In genomic region chr17:67441052-67441738, GRCh38 we compare ENCODE assay signal across 8 cellular contexts.
DNase-seq lines count a peak whose midpoint lies in the region; ATAC-seq, FAIRE-seq and TF ChIP-seq lines count a peak whose summit lies in the region.

No MANE protein-coding gene starts in this region.

- peak; percentile 92 for FAIRE-seq in GM12892 (lab: Jason Lieb, UNC)

- ATAC-seq in HG02938 (IDR thresholded peaks at IDR 0.05; ENCODE audit: unreplicated experiment) (no peak), HG02763 (IDR thresholded peaks at IDR 0.05; ENCODE audit: unreplicated experiment) (no peak)

- DNase-seq in GM12892 (ENCODE audit: insufficient read length) = no peak
- peak; percentile 77 for DNase-seq in RPMI7951 (ENCODE audit: low read depth)
- peak; percentile 88 for DNase-seq in activated effector memory CD4-positive, alpha-beta T cell treated with anti-CD3 and anti-CD28 coated beads, Interleukin-2, amount 50 U/mL, for 16 hours
- DNase-seq in iris pigment epithelial cell (ENCODE audit: low read depth) = peak; percentile 66
- peak; percentile 83 for DNase-seq in stimulated activated CD4-positive, alpha-beta T cell treated with anti-CD3 and anti-CD28 coated beads, Interleukin-1b, Interleukin-23, amount 100 ng/mL, for 48 hours
- DNase-seq in NCI-H1105 (lab: John Stamatoyannopoulos, UW) = no peak

- no peak for TF ChIP-seq POLR2A in GM12892 (IDR thresholded peaks at IDR 0.05; ENCODE audit: low read depth, low read length)

Comparison
In these comparisons a context has a peak if more than half of its experiments do, and no peak if none do; other contexts are left out.
1. DNase-seq: peak in RPMI7951 (single experiment), activated effector memory CD4-positive, alpha-beta T cell treated with anti-CD3 and anti-CD28 coated beads, Interleukin-2, amount 50 U/mL, for 16 hours (single experiment), iris pigment epithelial cell (single experiment) and stimulated activated CD4-positive, alpha-beta T cell treated with anti-CD3 and anti-CD28 coated beads, Interleukin-1b, Interleukin-23, amount 100 ng/mL, for 48 hours (single experiment); none in GM12892 (single experiment) and NCI-H1105 (single experiment).